7 cellular contexts compared by ENCODE assay signal in genomic region chr10:80196950-80197315, GRCh38.
DNase-seq lines count a peak whose midpoint lies in the region; ATAC-seq lines count a peak whose summit lies in the region.

No MANE protein-coding gene starts in this region.

- peaks cover 5 to 10% of the 10 kb centered on the region in 2 donors for H3K9me3 Mint-ChIP-seq in stimulated activated naive B cell treated with anti-CD40 and anti-IgM and Interleukin-4, amounts not matched to agents 10 μg/mL and 1 μg/mL and 100 μg/mL, for 72 hours

- peaks cover 56 to 83% of the 10 kb centered on the region in 2 donors for H3K4me1 Mint-ChIP-seq in stimulated activated naive B cell treated with anti-CD40 and anti-IgM and Interleukin-4, amounts not matched to agents 10 μg/mL and 1 μg/mL and 100 μg/mL, for 72 hours

- H3K27me3 Mint-ChIP-seq in stimulated activated naive B cell treated with anti-CD40 and anti-IgM and Interleukin-4, amounts not matched to agents 10 μg/mL and 1 μg/mL and 100 μg/mL, for 72 hours, result no peaks in the 10 kb centered on the region

- H3K36me3 Mint-ChIP-seq in stimulated activated naive B cell treated with anti-CD40 and anti-IgM and Interleukin-4, amounts not matched to agents 10 μg/mL and 1 μg/mL and 100 μg/mL, for 72 hours, result peaks cover 40 to 51% of the 10 kb centered on the region in 2 donors

- peak; percentile 6 for ATAC-seq in GM19467 (IDR thresholded peaks at IDR 0.05; ENCODE audit: unreplicated experiment)
- ATAC-seq in HG03571 (IDR thresholded peaks at IDR 0.05; ENCODE audit: unreplicated experiment), result peak; percentile 7
- ATAC-seq in stimulated activated naive B cell treated with anti-CD40 and anti-IgM and Interleukin-4, amounts not matched to agents 10 μg/mL and 1 μg/mL and 100 μg/mL, for 72 hours (replicated peaks), result no peak
- no peak for ATAC-seq in GM21367 (IDR thresholded peaks at IDR 0.05; ENCODE audit: unreplicated experiment)

- peak overlapping the region; percentile 47 to 68 for H3K4me3 Mint-ChIP-seq in stimulated activated naive B cell treated with anti-CD40 and anti-IgM and Interleukin-4, amounts not matched to agents 10 μg/mL and 1 μg/mL and 100 μg/mL, for 72 hours

- peak overlapping the region; percentile 98 for H3K27ac ChIP-seq in epithelial cell of prostate

- peak overlapping the region; percentile 92 for H3K27ac Mint-ChIP-seq in stimulated activated naive B cell treated with anti-CD40 and anti-IgM and Interleukin-4, amounts not matched to agents 10 μg/mL and 1 μg/mL and 100 μg/mL, for 72 hours

- DNase-seq in epithelial cell of prostate (ENCODE audit: low read depth, low spot score) (no peak), NCI-H187 (lab: John Stamatoyannopoulos, UW) (no peak), NK-92 (lab: John Stamatoyannopoulos, UW; ENCODE audit: unreplicated experiment) (no peak)
- no peak for DNase-seq in stimulated activated naive B cell treated with anti-CD40 and anti-IgM and Interleukin-4, amounts not matched to agents 10 μg/mL and 1 μg/mL and 100 μg/mL, for 72 hours

Comparison
In these comparisons a context has a peak if more than half of its experiments do, and no peak if none do; other contexts are left out.
1. ATAC-seq: peak in GM19467 (single experiment) and HG03571 (single experiment); none in stimulated activated naive B cell treated with anti-CD40 and anti-IgM and Interleukin-4, amounts not matched to agents 10 μg/mL and 1 μg/mL and 100 μg/mL, for 72 hours (0 of 2) and GM21367 (single experiment).